In genomic region chr14:103078420-103078749, GRCh38 we compare ENCODE assay signal across 8 cellular contexts. TPM values are rescaled to one million over a fixed set of nuclear protein-coding genes. Genes with fewer than 3 reads are reported as not detected.
DNase-seq lines count a peak whose midpoint lies in the region; ATAC-seq and TF ChIP-seq lines count a peak whose summit lies in the region.

No MANE protein-coding gene starts in this region.

- DNase-seq in C1 segment of cervical spinal cord (lab: John Stamatoyannopoulos, UW) (peak in 8 of 14 donors; percentile 7 to 64 (median 23)), NCI-H1105 (lab: John Stamatoyannopoulos, UW) (peak; percentile 92), SKM-1 (lab: John Stamatoyannopoulos, UW; ENCODE audit: unreplicated experiment) (peak; percentile 3), cardiac muscle cell (ENCODE audit: low read depth in 1 of 2, low spot score in 1 of 2) (peak; percentile 83 to 90), prostate gland (ENCODE audit: low spot score) (peak; percentile 76), aorta (peak; percentile 85 to 89)
- DNase-seq in activated naive CD4-positive, alpha-beta T cell treated with anti-CD3 and anti-CD28 coated beads, Interleukin-2, amount 50 U/mL, for 72 hours (ENCODE audit: low spot score in 2 of 2): peak in 1 of 2 donors; percentile 69

- 16% methylated on average over 9 of the region's 9 CpGs for WGBS in prostate gland
- WGBS in aorta, 2 donors: 16 to 20% methylated on average over 9 of the region's 9 CpGs

- no peaks in the 10 kb centered on the region for H3K36me3 Mint-ChIP-seq in activated naive CD4-positive, alpha-beta T cell treated with anti-CD3 and anti-CD28 coated beads, Interleukin-2, amount 50 U/mL, for 72 hours

- H3K27me3 ChIP-seq in cardiac muscle cell (peaks cover 44% of the 10 kb centered on the region), prostate gland (replicated peaks; ENCODE audit: insufficient read depth) (no peaks in the 10 kb centered on the region), aorta (ENCODE audit: control insufficient read depth in 1 of 2, insufficient read depth in 2 of 2, low read length in 1 of 2) (no peaks in the 10 kb centered on the region)

- intact Hi-C loops in prostate gland (cut with DNase I) (loop anchor here (5.0 to 10.0 kb wide), 2 partner anchors 214 to 384 kb away; no protein-coding TSS in a partner anchor), aorta (cut with DNase I) (loop anchor here (5.0 to 10.0 kb wide), 2 partner anchors 214 to 216 kb away; no protein-coding TSS in a partner anchor)

- TF ChIP-seq POLR2A in prostate gland (IDR thresholded peaks at IDR 0.05): no peak

- no peak overlapping the region for H3K27ac Mint-ChIP-seq in activated naive CD4-positive, alpha-beta T cell treated with anti-CD3 and anti-CD28 coated beads, Interleukin-2, amount 50 U/mL, for 72 hours

- H3K9me3 Mint-ChIP-seq in activated naive CD4-positive, alpha-beta T cell treated with anti-CD3 and anti-CD28 coated beads, Interleukin-2, amount 50 U/mL, for 72 hours: no peaks in the 10 kb centered on the region

- H3K4me1 ChIP-seq in cardiac muscle cell (ENCODE audit: low read depth) (no peaks in the 10 kb centered on the region), prostate gland (replicated peaks) (no peaks in the 10 kb centered on the region), aorta (ENCODE audit: control insufficient read depth in 1 of 2, insufficient read depth in 2 of 2, low read length in 2 of 2) (no peaks in the 10 kb centered on the region)

- no peaks in the 10 kb centered on the region for H3K36me3 ChIP-seq in cardiac muscle cell
- no peaks in the 10 kb centered on the region for H3K36me3 ChIP-seq in prostate gland
- H3K36me3 ChIP-seq in aorta (ENCODE audit: control insufficient read depth in 1 of 2, insufficient read depth in 2 of 2, low read length in 1 of 2): no peaks in the 10 kb centered on the region

- ATAC-seq in GM21576 (IDR thresholded peaks at IDR 0.05; ENCODE audit: unreplicated experiment) (peak; percentile 48), aorta (ENCODE audit: low FRiP score) (peak; percentile 69)
- ATAC-seq in activated naive CD4-positive, alpha-beta T cell treated with anti-CD3 and anti-CD28 coated beads, Interleukin-2, amount 50 U/mL, for 72 hours: peak; percentile 64 to 70

- TF ChIP-seq CTCF in cardiac muscle cell (IDR thresholded peaks at IDR 0.05; ENCODE audit: low read depth, low read length) (peak; percentile 74), prostate gland (IDR thresholded peaks at IDR 0.05) (peak; percentile 38 to 83 (median 62))

- H3K4me3 ChIP-seq in cardiac muscle cell: no peak overlapping the region
- H3K4me3 ChIP-seq in prostate gland: no peak overlapping the region
- no peak overlapping the region for H3K4me3 ChIP-seq in aorta (ENCODE audit: low read length in 2 of 2)

- H3K9me3 ChIP-seq in cardiac muscle cell (ENCODE audit: low read depth) (no peaks in the 10 kb centered on the region), prostate gland (no peaks in the 10 kb centered on the region), aorta (ENCODE audit: control insufficient read depth, low read length) (no peaks in the 10 kb centered on the region)

- H3K27ac ChIP-seq in cardiac muscle cell (no peak overlapping the region), prostate gland (no peak overlapping the region), aorta (ENCODE audit: low read depth in 1 of 2, low read length in 2 of 2) (no peak overlapping the region)

RNA-seq across cellular contexts. Expression of gene LBHD2, which starts 5.6 kb away (rescaled TPM):
- not detected for total RNA-seq in activated naive CD4-positive, alpha-beta T cell treated with anti-CD3 and anti-CD28 coated beads, Interleukin-2, amount 50 U/mL, for 72 hours
- total RNA-seq in cardiac muscle cell: not detected in 2 replicates
- not detected in 2 replicates for polyA plus RNA-seq in cardiac muscle cell
- total RNA-seq in prostate gland: 1 to 10 TPM in 1 of 2 donors, not detected in 1; 3.3 TPM
- total RNA-seq in aorta: not detected
- not detected for polyA plus RNA-seq in aorta

RNA-seq across cellular contexts. Expression of gene EXOC3L4, which starts 16.1 kb away (rescaled TPM):
- total RNA-seq in activated naive CD4-positive, alpha-beta T cell treated with anti-CD3 and anti-CD28 coated beads, Interleukin-2, amount 50 U/mL, for 72 hours: not detected
- total RNA-seq in cardiac muscle cell (1.7 and 5.5 TPM in 2 replicates), prostate gland (1 to 10 TPM in 1 of 2 donors, under 1 TPM in 1; 0.27 to 2.0 TPM), aorta (1 to 10 TPM in 1 of 2 donors, under 1 TPM in 1; 0.68 to 4.8 TPM)
- polyA plus RNA-seq in cardiac muscle cell (2.7 and 6.3 TPM in 2 replicates), aorta (1 to 10 TPM in 1 of 2 donors, not detected in 1; 7.4 TPM)

RNA-seq across cellular contexts. Expression of gene CDC42BPB, which starts 21.0 kb away (rescaled TPM):
- 1 to 10 TPM; 3.4 to 5.8 TPM for total RNA-seq in activated naive CD4-positive, alpha-beta T cell treated with anti-CD3 and anti-CD28 coated beads, Interleukin-2, amount 50 U/mL, for 72 hours
- total RNA-seq in cardiac muscle cell (67.2 and 91.6 TPM in 2 replicates), prostate gland (100 to 1,000 TPM in 1 of 2 donors, 10 to 100 TPM in 1; 78.9 to 172 TPM), aorta (100 to 1,000 TPM in 1 of 2 donors, 10 to 100 TPM in 1; 95.8 to 101 TPM)
- polyA plus RNA-seq in cardiac muscle cell (18.9 and 21.7 TPM in 2 replicates), aorta (10 to 100 TPM; 18.4 to 31.9 TPM)

RNA-seq across cellular contexts. Expression of gene TNFAIP2, which starts 44.9 kb away (rescaled TPM):
- total RNA-seq in activated naive CD4-positive, alpha-beta T cell treated with anti-CD3 and anti-CD28 coated beads, Interleukin-2, amount 50 U/mL, for 72 hours: 1 to 10 TPM in 1 of 2 donors, under 1 TPM in 1; 0.80 to 2.1 TPM
- total RNA-seq in cardiac muscle cell (0.99 and 1.2 TPM in 2 replicates), prostate gland (10 to 100 TPM; 36.5 to 46.4 TPM), aorta (100 to 1,000 TPM in 1 of 2 donors, 10 to 100 TPM in 1; 87.3 to 219 TPM)
- polyA plus RNA-seq in cardiac muscle cell (0.32 and 1.4 TPM in 2 replicates), aorta (10 to 100 TPM; 26.8 to 90.8 TPM)
